8 cellular contexts compared by ENCODE assay signal in genomic region chr19:20999731-21000352, GRCh38. TPM values are rescaled to one million over a fixed set of nuclear protein-coding genes. Genes with fewer than 3 reads are reported as not detected.
DNase-seq lines count a peak whose midpoint lies in the region; ATAC-seq, FAIRE-seq and TF ChIP-seq lines count a peak whose summit lies in the region.

No MANE protein-coding gene starts in this region.

- 1 to 2% methylated on average over 25 to 29 of the region's 29 CpGs for WGBS in aorta, 2 donors

- no peak overlapping the region for H3K27ac Mint-ChIP-seq in astrocyte (ENCODE audit: unreplicated experiment)

- H3K27me3 ChIP-seq in astrocyte (ENCODE audit: insufficient read depth, low read length) (no peaks in the 10 kb centered on the region), aorta (ENCODE audit: control insufficient read depth in 1 of 2, insufficient read depth in 2 of 2, low read length in 1 of 2) (no peaks in the 10 kb centered on the region)

- no peaks in the 10 kb centered on the region for H3K79me2 ChIP-seq in astrocyte (ENCODE audit: insufficient read depth, low read length)

- no peaks in the 10 kb centered on the region for H3K36me3 Mint-ChIP-seq in astrocyte (ENCODE audit: low read depth, unreplicated experiment)

- peak overlapping the region; percentile 54 for H3K4me3 ChIP-seq in astrocyte (ENCODE audit: insufficient read depth, low read depth, low read length)
- peak overlapping the region in 1 of 2 donors; percentile 18 for H3K4me3 ChIP-seq in aorta (ENCODE audit: low read length in 2 of 2)

- no peak overlapping the region for H3K9ac ChIP-seq in astrocyte (ENCODE audit: low read length)

- H2AFZ ChIP-seq in astrocyte (ENCODE audit: low read depth, low read length), result peak overlapping the region; percentile 96

- H3K9me3 ChIP-seq in astrocyte (ENCODE audit: insufficient read depth, low read depth, low read length) (no peaks in the 10 kb centered on the region), aorta (ENCODE audit: control insufficient read depth, low read length) (no peaks in the 10 kb centered on the region)

- intact Hi-C loops in aorta (cut with DNase I), result no loop called here

- DNase-seq in D721Med (ENCODE audit: insufficient read length, low spot score) (peak; percentile 81), LHCN-M2 (ENCODE audit: low read depth) (peak; percentile 86), T-helper 1 cell (peak; percentile 68 to 92 (median 78)), astrocyte (ENCODE audit: low read depth) (peak; percentile 83), hippocampal formation (lab: John Stamatoyannopoulos, UW) (peak; percentile 87 to 88), renal cortical epithelial cell (ENCODE audit: low read depth) (peak; percentile 77), aorta (peak; percentile 88 to 92)

- peaks cover 2% of the 10 kb centered on the region for H3K9me3 Mint-ChIP-seq in astrocyte (ENCODE audit: unreplicated experiment)

- H3K4me1 ChIP-seq in astrocyte (ENCODE audit: insufficient read depth, low read length), result no peaks in the 10 kb centered on the region
- H3K4me1 ChIP-seq in aorta (ENCODE audit: control insufficient read depth in 1 of 2, insufficient read depth in 2 of 2, low read length in 2 of 2), result no peaks in the 10 kb centered on the region

- TF ChIP-seq CTCF in D721Med (IDR thresholded peaks at IDR 0.05; ENCODE audit: insufficient read depth, missing control alignments), result no peak
- no peak for TF ChIP-seq CTCF in astrocyte (IDR thresholded peaks at IDR 0.05; ENCODE audit: insufficient read depth, low read depth, low read length)

- no peaks in the 10 kb centered on the region for H3K4me1 Mint-ChIP-seq in astrocyte (ENCODE audit: low read depth, unreplicated experiment)

- H3K36me3 ChIP-seq in astrocyte (ENCODE audit: insufficient read depth, low read length), result no peaks in the 10 kb centered on the region
- H3K36me3 ChIP-seq in aorta (ENCODE audit: control insufficient read depth in 1 of 2, insufficient read depth in 2 of 2, low read length in 1 of 2), result no peaks in the 10 kb centered on the region

- ATAC-seq in GM21526 (IDR thresholded peaks at IDR 0.05; ENCODE audit: low FRiP score, unreplicated experiment) (peak; percentile 97), aorta (ENCODE audit: low FRiP score) (peak; percentile 96)

- no peaks in the 10 kb centered on the region for H4K20me1 ChIP-seq in astrocyte (ENCODE audit: insufficient read depth, low read length)

- peak overlapping the region; percentile 93 for H3K4me3 Mint-ChIP-seq in astrocyte (ENCODE audit: unreplicated experiment)

- no peaks in the 10 kb centered on the region for H3K27me3 Mint-ChIP-seq in astrocyte (ENCODE audit: low read depth, unreplicated experiment)

- H3K4me2 ChIP-seq in astrocyte (ENCODE audit: low read length), result peak overlapping the region; percentile 87

- FAIRE-seq in D721Med (lab: Jason Lieb, UNC) (peak; percentile 90), astrocyte (lab: Jason Lieb, UNC) (no peak)

- H3K27ac ChIP-seq in astrocyte (ENCODE audit: low read depth, low read length) (no peak overlapping the region), aorta (ENCODE audit: low read depth in 1 of 2, low read length in 2 of 2) (no peak overlapping the region)

RNA-seq across cellular contexts. Expression of gene ZNF430, which starts 20.6 kb away (rescaled TPM):
- total RNA-seq in LHCN-M2 (2014; rRNA removed), result 9.6 and 19.6 TPM in 2 replicates
- 1.7 TPM for polyA plus RNA-seq in LHCN-M2 (2012)
- total RNA-seq in astrocyte, result 12.3 and 15.4 TPM in 2 replicates
- 13.0 and 17.5 TPM in 2 replicates for total RNA-seq in renal cortical epithelial cell
- 10 to 100 TPM; 13.5 to 17.4 TPM for total RNA-seq in aorta
- 1 to 10 TPM; 1.0 to 2.8 TPM for polyA plus RNA-seq in aorta
